8 cellular contexts compared by ENCODE assay signal in the genomic region with DNA sequence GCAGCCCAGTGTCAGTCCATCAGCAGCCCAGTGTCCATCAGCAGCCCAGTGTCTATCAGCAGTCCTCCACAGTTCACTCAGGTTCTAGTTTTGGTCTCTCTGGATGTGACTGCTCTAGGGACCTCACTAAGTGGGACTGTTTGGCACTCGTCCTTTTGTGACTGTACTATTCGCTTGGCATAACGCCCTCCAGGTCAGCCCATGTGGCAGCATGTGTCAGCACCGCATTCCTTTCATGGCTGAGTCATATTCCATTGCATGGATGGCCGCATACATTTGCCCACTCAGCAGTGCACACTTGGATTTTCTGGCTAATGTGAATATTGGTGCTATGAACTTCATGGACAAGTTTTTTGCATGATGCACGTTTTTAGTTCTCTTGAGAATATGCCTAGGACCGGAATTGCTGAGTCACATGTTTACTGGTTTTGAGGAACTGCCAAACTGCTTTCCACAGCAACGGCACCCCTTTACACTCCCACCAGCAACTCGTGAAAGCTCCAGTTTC. TPM values are rescaled to one million over a fixed set of nuclear protein-coding genes. Genes with fewer than 3 reads are reported as not detected.
DNase-seq lines count a peak whose midpoint lies in the region; ATAC-seq and TF ChIP-seq lines count a peak whose summit lies in the region.

No MANE protein-coding gene starts in this region.

- H3K27me3 ChIP-seq in PC-9 (ENCODE audit: insufficient read depth, low read depth) = peaks cover 33% of the 10 kb centered on the region

- H3K79me2 ChIP-seq in PC-9 (ENCODE audit: low read depth) = no peaks in the 10 kb centered on the region

- H3K4me1 ChIP-seq in PC-9 (replicated peaks; ENCODE audit: insufficient read depth) = peaks cover 9% of the 10 kb centered on the region; the same call in 1 of the 2 replicates

- no peak overlapping the region for H2AFZ ChIP-seq in PC-9

- no peak overlapping the region for H3K4me3 ChIP-seq in PC-9

- H3K9me2 ChIP-seq in PC-9 (ENCODE audit: insufficient read depth) = no peaks in the 10 kb centered on the region

- no peak for TF ChIP-seq CTCF in PC-9 (conservative IDR thresholded peaks at IDR 0.05)

- H3K9me3 ChIP-seq in PC-9 (ENCODE audit: insufficient read depth, low read depth) = no peaks in the 10 kb centered on the region

- CTCF ChIA-PET in PC-9 (lab: Charles Lee) = interaction anchor here (0.8 kb wide), 1 partner anchor 29 kb away, joined by 4 read pairs; no protein-coding TSS in a partner anchor

- POLR2A ChIA-PET in PC-9 (lab: Charles Lee; ENCODE audit: unreplicated experiment) = no interaction called here

- H3F3A ChIP-seq in PC-9 (ENCODE audit: insufficient read depth, low read depth) = no peaks in the 10 kb centered on the region

- intact Hi-C loops in PC-9 (cut with micrococcal nuclease; ENCODE audit: unreplicated experiment) = no loop called here

- DNase-seq in GDM1 (lab: John Stamatoyannopoulos, UW) = peak; percentile 82
- DNase-seq in PC-9 = peak; percentile 72 to 73
- peak; percentile 27 for DNase-seq in pons (ENCODE audit: low spot score)
- DNase-seq in NK-92 treated with Interleukin-12 subunit alpha and Interleukin-12 subunit beta, amount 100 ng/mL, for 24 hours (lab: John Stamatoyannopoulos, UW) = no peak
- DNase-seq in NAMALWA (ENCODE audit: low spot score) = no peak

- peak; percentile 71 for ATAC-seq in esophagus mucosa
- no peak for ATAC-seq in HG02588 (IDR thresholded peaks at IDR 0.05; ENCODE audit: unreplicated experiment)
- no peak for ATAC-seq in HG03097 (IDR thresholded peaks at IDR 0.05; ENCODE audit: low FRiP score, unreplicated experiment)

- no peak overlapping the region for H3K27ac ChIP-seq in PC-9

- no peaks in the 10 kb centered on the region for H3K36me3 ChIP-seq in PC-9 (ENCODE audit: low read depth)

- BruUV-seq in PC-9 (replicated peaks; lab: Mats Ljungman, UMichigan) = no TSS peak

- no peaks in the 10 kb centered on the region for H4K20me1 ChIP-seq in PC-9 (ENCODE audit: insufficient read depth)

- H3K4me2 ChIP-seq in PC-9 = 0 out of 2 replicates have a peak overlapping the region, but pooled peaks have one; percentile 21

RNA-seq across cellular contexts. Expression of a gene that starts 16.4 kb away (rescaled TPM):
- total RNA-seq in PC-9 (2021) (0.52 and 1.2 TPM in 2 replicates), esophagus mucosa (not detected)

RNA-seq across cellular contexts. Expression of a gene that starts 18.3 kb away (rescaled TPM):
- total RNA-seq in PC-9 (2021) (not detected in 2 replicates), esophagus mucosa (not detected)

RNA-seq across cellular contexts. Expression of a gene that starts 22.8 kb away (rescaled TPM):
- total RNA-seq in PC-9 (2021) (not detected in 2 replicates), esophagus mucosa (not detected)

Comparison
In these comparisons a context has a peak if more than half of its experiments do, and no peak if none do; other contexts are left out.
1. DNase-seq: peak in GDM1 (single experiment), PC-9 (2 of 2) and pons (single experiment); none in NK-92 treated with Interleukin-12 subunit alpha and Interleukin-12 subunit beta, amount 100 ng/mL, for 24 hours (single experiment) and NAMALWA (single experiment).